In the genomic region with DNA sequence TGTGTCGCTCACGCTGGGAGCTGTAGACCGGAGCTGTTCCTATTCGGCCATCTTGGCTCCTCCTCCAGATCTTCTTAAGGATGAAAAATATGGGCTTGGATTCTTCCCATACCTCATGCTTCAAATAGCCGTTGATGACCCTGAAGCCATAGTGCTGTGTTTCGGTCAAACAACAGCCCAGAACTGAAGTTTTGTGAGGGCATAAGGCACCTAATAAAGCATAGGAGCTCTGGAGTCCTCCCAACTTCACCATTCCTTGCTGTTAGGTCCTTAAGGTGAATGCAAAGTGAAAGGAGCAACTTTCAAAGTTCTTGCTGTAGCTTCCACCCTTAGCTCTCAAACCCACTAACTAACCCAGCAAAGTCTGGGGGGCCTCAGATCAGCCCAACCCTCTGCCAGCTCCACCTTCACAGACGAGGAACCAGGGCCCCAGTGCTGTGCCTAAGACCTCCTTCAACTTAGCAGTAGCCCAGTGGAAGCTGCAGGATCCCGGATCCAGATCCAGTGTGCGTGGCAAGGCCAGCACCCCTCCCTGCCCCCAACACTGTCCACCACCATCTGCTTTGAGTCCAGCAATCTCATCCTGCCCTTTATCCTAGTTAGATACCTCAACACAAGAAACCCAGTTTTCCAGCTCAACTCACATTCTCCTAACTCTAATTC, we compare ENCODE assay signal across 17 cellular contexts. TPM values are rescaled to one million over a fixed set of nuclear protein-coding genes. Genes with fewer than 3 reads are reported as not detected.
"Had no signal": no experiment of that assay in that cellular context is flagged by ENCODE, and none has a peak within 500 bp of the region (broad histone marks: within the 10 kb centered on the region; RNA-seq: fewer than 3 reads in every experiment).

A gene with protein sequence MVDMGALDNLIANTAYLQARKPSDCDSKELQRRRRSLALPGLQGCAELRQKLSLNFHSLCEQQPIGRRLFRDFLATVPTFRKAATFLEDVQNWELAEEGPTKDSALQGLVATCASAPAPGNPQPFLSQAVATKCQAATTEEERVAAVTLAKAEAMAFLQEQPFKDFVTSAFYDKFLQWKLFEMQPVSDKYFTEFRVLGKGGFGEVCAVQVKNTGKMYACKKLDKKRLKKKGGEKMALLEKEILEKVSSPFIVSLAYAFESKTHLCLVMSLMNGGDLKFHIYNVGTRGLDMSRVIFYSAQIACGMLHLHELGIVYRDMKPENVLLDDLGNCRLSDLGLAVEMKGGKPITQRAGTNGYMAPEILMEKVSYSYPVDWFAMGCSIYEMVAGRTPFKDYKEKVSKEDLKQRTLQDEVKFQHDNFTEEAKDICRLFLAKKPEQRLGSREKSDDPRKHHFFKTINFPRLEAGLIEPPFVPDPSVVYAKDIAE (N-terminal part only) (plus strand): TSS at position 321 of the 663 bp plus-strand sequence. CDS start 14,877 bp downstream, outside the sequence.

- H3K36me3 Mint-ChIP-seq: activated CD4-positive, alpha-beta memory T cell treated with anti-CD3 and anti-CD28 coated beads for 36 hours; activated naive CD8-positive, alpha-beta T cell treated with anti-CD3 and anti-CD28 coated beads for 36 hours had no signal

- DNase-seq: activated CD4-positive, alpha-beta memory T cell treated with anti-CD3 and anti-CD28 coated beads for 36 hours; activated CD4-positive, CD25-positive, alpha-beta regulatory T cell treated with anti-CD3 and anti-CD28 coated beads, Interleukin-2, amount 50 U/mL, for 72 hours; activated gamma-delta T cell; activated naive CD8-positive, alpha-beta T cell treated with anti-CD3 and anti-CD28 coated beads for 36 hours; activated T-cell treated with anti-CD3 and anti-CD28 coated beads, Interleukin-2, amount 50 U/mL, for 48 hours; anterior cingulate cortex; cerebellar nuclear complex; foreskin fibroblast; head of caudate nucleus; left ventricle myocardium inferior; posterior cingulate gyrus; small intestine had no signal

- H3K36me3 ChIP-seq: esophagus muscularis mucosa, left ventricle myocardium inferior, neutrophil had no signal

- H3K9me3 ChIP-seq: esophagus muscularis mucosa, left ventricle myocardium inferior, neutrophil had no signal

- H3K27me3 Mint-ChIP-seq: activated CD4-positive, alpha-beta memory T cell treated with anti-CD3 and anti-CD28 coated beads for 36 hours; activated naive CD8-positive, alpha-beta T cell treated with anti-CD3 and anti-CD28 coated beads for 36 hours had no signal

- H3K4me1 ChIP-seq: esophagus muscularis mucosa, left ventricle myocardium inferior had no signal

- H3K4me3 ChIP-seq: esophagus muscularis mucosa, left ventricle myocardium inferior had no signal

- H3K27ac ChIP-seq: esophagus muscularis mucosa, left ventricle myocardium inferior, neutrophil had no signal

- H3K9me3 Mint-ChIP-seq: activated CD4-positive, alpha-beta memory T cell treated with anti-CD3 and anti-CD28 coated beads for 36 hours; activated naive CD8-positive, alpha-beta T cell treated with anti-CD3 and anti-CD28 coated beads for 36 hours had no signal

- H3K27me3 ChIP-seq: esophagus muscularis mucosa, neutrophil had no signal

- H3K4me3 Mint-ChIP-seq: activated CD4-positive, alpha-beta memory T cell treated with anti-CD3 and anti-CD28 coated beads for 36 hours; activated naive CD8-positive, alpha-beta T cell treated with anti-CD3 and anti-CD28 coated beads for 36 hours had no signal

- H3K27ac Mint-ChIP-seq: activated CD4-positive, alpha-beta memory T cell treated with anti-CD3 and anti-CD28 coated beads for 36 hours; activated naive CD8-positive, alpha-beta T cell treated with anti-CD3 and anti-CD28 coated beads for 36 hours had no signal

RNA-seq across cellular contexts. Expression of the gene that starts here (rescaled TPM):
- total RNA-seq: activated CD4-positive, alpha-beta memory T cell treated with anti-CD3 and anti-CD28 coated beads for 36 hours; activated naive CD8-positive, alpha-beta T cell treated with anti-CD3 and anti-CD28 coated beads for 36 hours; dermis microvascular lymphatic vessel endothelial cell; left ventricle myocardium inferior; mesenteric fat pad; T-helper 2 cell treated with Interferon-gamma antibody and Interleukin-4, amounts not matched to agents 100 ng/mL and 5 ng/mL, for 36 hours had no signal
